1 cellular context compared by ENCODE assay signal in genomic region chr4:185115827-185116232, GRCh38.
TF ChIP-seq lines count a peak whose summit lies in the region.

No MANE protein-coding gene starts in this region.

TF ChIP-seq in K562, 482 proteins besides CTCF, POLR2A, EP300 and RAD21 (continued from another document and continues in another):
- TF ChIP-seq CHD7 (IDR thresholded peaks at IDR 0.05; ENCODE audit: low read depth, low read length) (no peak), FOS (IDR thresholded peaks at IDR 0.05; ENCODE audit: extremely low read depth, insufficient read length) (peak; percentile 51), PYGO2 (tag; IDR thresholded peaks at IDR 0.05) (no peak), ETV6 (IDR thresholded peaks at IDR 0.05; ENCODE audit: borderline replicate concordance in 1 of 2, low read depth in 2 of 2, low read length in 1 of 2) (0 out of 4 replicates have a peak, but pooled peaks of 1 of the 2 experiments have one; percentile 10), ETV6 (CRISPR knock-in tag; IDR thresholded peaks at IDR 0.05; ENCODE audit: borderline replicate concordance) (no peak), CBFA2T2 (conservative IDR thresholded peaks at IDR 0.05) (peak; percentile 50), KDM2B (CRISPR knock-in tag; IDR thresholded peaks at IDR 0.05) (no peak), RBM14 (IDR thresholded peaks at IDR 0.05; ENCODE audit: borderline replicate concordance, insufficient read depth, low read depth, low read length) (no peak), LCOR (CRISPR knock-in tag; IDR thresholded peaks at IDR 0.05) (no peak), TFAP4 (CRISPR knock-in tag; IDR thresholded peaks at IDR 0.05; ENCODE audit: borderline replicate concordance) (peak; percentile 96), ERF (CRISPR knock-in tag; IDR thresholded peaks at IDR 0.05) (no peak), ZNF407 (IDR thresholded peaks at IDR 0.05; ENCODE audit: low read depth) (no peak), GABPB2 (CRISPR knock-in tag; conservative IDR thresholded peaks at IDR 0.05) (no peak), NRF1 (conservative IDR thresholded peaks at IDR 0.05 in 1 of 2, IDR thresholded peaks at IDR 0.05 in 1 of 2) (peak; percentile 73 to 78), CHD1 (IDR thresholded peaks at IDR 0.05; ENCODE audit: low read length) (no peak), MITF (IDR thresholded peaks at IDR 0.05) (no peak), FOXM1 (IDR thresholded peaks at IDR 0.05; ENCODE audit: low read depth) (peak; percentile 43; the same call in 1 of the 2 replicates), FOXM1 (CRISPR knock-in tag; IDR thresholded peaks at IDR 0.05; ENCODE audit: low read depth) (no peak), ZNF324 (CRISPR knock-in tag; IDR thresholded peaks at IDR 0.05) (no peak), KDM1A (IDR thresholded peaks at IDR 0.05) (peak; percentile 10 to 20; a peak in 1 of 4 replicates), HDAC6 (IDR thresholded peaks at IDR 0.05; ENCODE audit: low read depth, low read length) (no peak), HNRNPUL1 (IDR thresholded peaks at IDR 0.05; ENCODE audit: low read length) (no peak), TRIM24 (IDR thresholded peaks at IDR 0.05) (0 out of 4 replicates have a peak, but pooled peaks of 1 of the 2 experiments have one; percentile 9), CHAMP1 (IDR thresholded peaks at IDR 0.05) (peak; percentile 79; the same call in 1 of the 2 replicates), JUND (IDR thresholded peaks at IDR 0.05; ENCODE audit: borderline replicate concordance, low read depth, low read length) (peak; percentile 61; the same call in 1 of the 2 replicates), JUND (tag; IDR thresholded peaks at IDR 0.05; ENCODE audit: borderline replicate concordance, low read depth, low read length) (no peak; the same call in 2 of the 3 replicates), TFAM (CRISPR knock-in tag; conservative IDR thresholded peaks at IDR 0.05) (no peak), MAX (CRISPR knock-in tag; IDR thresholded peaks at IDR 0.05) (peak; percentile 74), TAL1 (IDR thresholded peaks at IDR 0.05) (peak; percentile 60; the same call in 1 of the 2 replicates), ESRRB (CRISPR knock-in tag; IDR thresholded peaks at IDR 0.05; ENCODE audit: borderline replicate concordance) (no peak), NFRKB (IDR thresholded peaks at IDR 0.05; ENCODE audit: low read depth) (0 out of 2 replicates have a peak, but pooled peaks have one; percentile 46)
